8 cellular contexts compared by ENCODE assay signal in the genomic region with DNA sequence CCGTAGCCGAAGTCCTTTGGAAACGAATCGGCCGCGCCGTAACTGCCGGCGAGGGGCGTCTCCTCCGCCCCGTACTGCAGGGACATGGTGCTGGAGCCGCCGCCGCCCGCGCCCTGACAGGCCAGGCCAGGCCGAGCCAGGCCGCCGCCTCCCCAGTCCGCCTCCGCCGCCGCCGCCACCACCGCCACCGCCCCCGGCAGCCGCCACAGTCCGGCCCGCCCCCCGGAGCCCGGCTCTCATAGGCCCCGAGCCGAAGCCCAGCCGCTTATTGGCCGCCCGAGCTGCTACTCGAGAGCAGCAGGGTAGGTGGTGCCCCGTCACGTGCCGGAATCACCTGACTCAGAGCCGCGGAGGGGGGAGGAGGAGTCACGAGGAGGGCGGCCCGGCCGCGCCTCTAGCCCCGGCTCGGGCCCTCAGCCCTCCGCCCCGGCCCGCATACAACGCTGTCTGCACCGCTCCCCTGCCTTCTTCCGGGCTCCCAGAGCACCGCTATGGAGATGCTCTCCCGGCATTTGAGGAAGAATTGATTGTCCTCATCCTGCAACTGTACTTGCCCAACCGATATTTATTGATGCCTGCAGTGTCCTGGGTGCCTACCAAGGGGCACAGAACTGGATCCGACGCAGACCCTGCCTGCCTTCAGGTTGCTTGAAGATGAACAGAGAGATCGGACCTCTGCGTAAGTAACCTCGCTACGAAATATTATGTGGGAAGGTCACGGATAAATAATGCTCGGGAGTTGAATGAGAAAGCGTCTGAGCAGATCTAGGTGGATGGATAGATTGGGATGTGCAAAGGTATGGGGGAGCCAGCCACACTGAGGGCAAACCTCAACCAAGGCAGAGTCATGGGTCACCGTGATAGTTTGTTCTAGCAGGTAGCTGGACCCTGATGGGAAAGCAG. TPM values are rescaled to one million over a fixed set of nuclear protein-coding genes. Genes with fewer than 3 reads are reported as not detected.
DNase-seq lines count a peak whose midpoint lies in the region; TF ChIP-seq lines count a peak whose summit lies in the region.

A gene with protein sequence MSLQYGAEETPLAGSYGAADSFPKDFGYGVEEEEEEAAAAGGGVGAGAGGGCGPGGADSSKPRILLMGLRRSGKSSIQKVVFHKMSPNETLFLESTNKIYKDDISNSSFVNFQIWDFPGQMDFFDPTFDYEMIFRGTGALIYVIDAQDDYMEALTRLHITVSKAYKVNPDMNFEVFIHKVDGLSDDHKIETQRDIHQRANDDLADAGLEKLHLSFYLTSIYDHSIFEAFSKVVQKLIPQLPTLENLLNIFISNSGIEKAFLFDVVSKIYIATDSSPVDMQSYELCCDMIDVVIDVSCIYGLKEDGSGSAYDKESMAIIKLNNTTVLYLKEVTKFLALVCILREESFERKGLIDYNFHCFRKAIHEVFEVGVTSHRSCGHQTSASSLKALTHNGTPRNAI (minus strand): TSS at position 212 of the 903 bp plus-strand sequence. CDS start 126 bp downstream, at position 86.

- WGBS in GM23248 (ENCODE audit: low coverage in 1 of 2, low lambda C conversion rate in 2 of 2, missing lambda C conversion rate in 2 of 2), 2 experiments: 1% methylated on average over 45 to 70 of the region's 70 CpGs
- WGBS in esophagus squamous epithelium, 2 donors: 0% methylated on average over 10 to 11 of the region's 70 CpGs

- H3K36me3 ChIP-seq in DOHH2 (ENCODE audit: control insufficient read depth, low read length): peaks cover 42% of the 10 kb centered on the region
- H3K36me3 ChIP-seq in GM23248 (ENCODE audit: low read depth): peaks cover 29% of the 10 kb centered on the region
- peaks cover 0 to 51% (median 0%) of the 10 kb centered on the region in 3 donors for H3K36me3 ChIP-seq in esophagus squamous epithelium

- TF ChIP-seq CTCF in DOHH2 (IDR thresholded peaks at IDR 0.05; ENCODE audit: low read depth, low read length, poor library complexity, severe bottlenecking) (no peak), esophagus squamous epithelium (IDR thresholded peaks at IDR 0.05) (peak in 2 of 6 experiments; percentile 2 to 24)

- TF ChIP-seq POLR2A in esophagus squamous epithelium (IDR thresholded peaks at IDR 0.05): peak in 2 of 4 donors; percentile 57 to 71

- no peaks in the 10 kb centered on the region for H3K27me3 ChIP-seq in DOHH2 (ENCODE audit: control insufficient read depth, low read length)
- no peaks in the 10 kb centered on the region for H3K27me3 ChIP-seq in GM23248 (replicated peaks; ENCODE audit: insufficient read depth)
- no peaks in the 10 kb centered on the region for H3K27me3 ChIP-seq in esophagus squamous epithelium

- H3K4me2 ChIP-seq in DOHH2 (ENCODE audit: low read length) (peak within 1 kb of the TSS; percentile 99), GM23248 (ENCODE audit: unreplicated experiment) (peak within 1 kb of the TSS; percentile 92)

- peak within 1 kb of the TSS; percentile 99 for H2AFZ ChIP-seq in GM23248

- H3K9me3 ChIP-seq in DOHH2 (ENCODE audit: control insufficient read depth, insufficient read depth, low read length): no peaks in the 10 kb centered on the region
- no peaks in the 10 kb centered on the region for H3K9me3 ChIP-seq in GM23248 (ENCODE audit: low read depth)
- no peaks in the 10 kb centered on the region for H3K9me3 ChIP-seq in esophagus squamous epithelium

- H3K9me2 ChIP-seq in DOHH2 (replicated peaks; ENCODE audit: control insufficient read depth, low read length): no peaks in the 10 kb centered on the region
- H3K9me2 ChIP-seq in GM23248 (ENCODE audit: insufficient read depth): no peaks in the 10 kb centered on the region

- H4K20me1 ChIP-seq in DOHH2 (ENCODE audit: control insufficient read depth, insufficient read depth, low read depth, low read length) (peaks cover 4% of the 10 kb centered on the region; the same call in 1 of the 2 replicates), GM23248 (ENCODE audit: insufficient read depth) (no peaks in the 10 kb centered on the region)

- H3K79me2 ChIP-seq in DOHH2 (ENCODE audit: control insufficient read depth, low read length) (peaks cover 31% of the 10 kb centered on the region), GM23248 (ENCODE audit: insufficient read depth) (peaks cover 73% of the 10 kb centered on the region)

- 0 out of 2 replicates have a peak, but pooled peaks cover 2% of the 10 kb centered on the region for H3F3A ChIP-seq in DOHH2 (ENCODE audit: control insufficient read depth, insufficient read depth)
- H3F3A ChIP-seq in GM23248 (ENCODE audit: insufficient read depth): peaks cover 10% of the 10 kb centered on the region; the same call in 1 of the 2 replicates

- peak within 1 kb of the TSS; percentile 91 for H3K9ac ChIP-seq in GM23248

- intact Hi-C loops in esophagus squamous epithelium (cut with DNase I): no loop called here

- H3K4me1 ChIP-seq in DOHH2 (ENCODE audit: control insufficient read depth, low read length): peaks cover 25% of the 10 kb centered on the region
- H3K4me1 ChIP-seq in GM23248 (ENCODE audit: insufficient read depth): peaks cover 12% of the 10 kb centered on the region; the same call in 1 of the 2 replicates
- peaks cover 15 to 66% (median 19%) of the 10 kb centered on the region in 3 donors for H3K4me1 ChIP-seq in esophagus squamous epithelium

- H3K27ac ChIP-seq in DOHH2 (ENCODE audit: low read depth, low read length) (0 out of 2 replicates have a peak within 1 kb of the TSS, but pooled peaks have one; percentile 25), GM23248 (peak within 1 kb of the TSS; percentile 83), esophagus squamous epithelium (peak within 1 kb of the TSS; percentile 96 to 98 (median 98))

- DNase-seq in GM23248 (peak; percentile 100), Kasumi-1 (lab: John Stamatoyannopoulos, UW) (peak; percentile 93 to 94), RKO (ENCODE audit: low spot score) (peak; percentile 97), activated T-helper 1 cell treated with Interleukin-2 at 50 U/mL for 16 hours (ENCODE audit: low read depth) (peak; percentile 98), esophagus squamous epithelium (lab: John Stamatoyannopoulos, UW) (peak; percentile 98), myocyte (ENCODE audit: low read depth) (peak; percentile 99)
- peak; percentile 95 to 99 for DNase-seq in stimulated activated CD8-positive, alpha-beta memory T cell treated with anti-CD3 and anti-CD28 coated beads, Interleukin-7, amount 100 ng/mL, for 4 hours (ENCODE audit: low read depth in 2 of 2)

- H3K4me3 ChIP-seq in DOHH2 (ENCODE audit: low read length) (peak within 1 kb of the TSS; percentile 99), GM23248 (peak within 1 kb of the TSS; percentile 98), esophagus squamous epithelium (peak within 1 kb of the TSS; percentile 69 to 93 (median 92))

- in situ Hi-C loops in GM23248 (cut with MboI): loop anchor here (10.0 kb wide), 1 partner anchor 225 kb away; no protein-coding TSS in a partner anchor

RNA-seq across cellular contexts. Expression of the gene that starts here (rescaled TPM):
- total RNA-seq in GM23248 (2014; rRNA removed; shearing (Covaris generic)): 17.9 and 23.5 TPM in 2 replicates
- polyA plus RNA-seq in GM23248 (2016; fragmentation: Nextera tagmentation; extraction: Ambion mirVana): 19.1 and 21.3 TPM in 2 replicates
- total RNA-seq in esophagus squamous epithelium (10 to 100 TPM; 11.9 to 20.1 (median 17.5) TPM), myocyte (15.0 and 22.3 TPM in 2 replicates)
- polyA plus RNA-seq in myocyte (2012): 38.9 TPM

Comparison
In these comparisons a context has a peak if more than half of its experiments do, and no peak if none do; other contexts are left out.
1. Peak in every context shown above with its lines: DNase-seq, H3K4me3 ChIP-seq and H3K27ac ChIP-seq.
2. H3K27ac ChIP-seq: peak in every context shown above with its lines; median percentile 98 in esophagus squamous epithelium; 83 in GM23248; 25 in DOHH2.